Comparison of ENCODE assay signal across 1 cellular context in the genomic region with DNA sequence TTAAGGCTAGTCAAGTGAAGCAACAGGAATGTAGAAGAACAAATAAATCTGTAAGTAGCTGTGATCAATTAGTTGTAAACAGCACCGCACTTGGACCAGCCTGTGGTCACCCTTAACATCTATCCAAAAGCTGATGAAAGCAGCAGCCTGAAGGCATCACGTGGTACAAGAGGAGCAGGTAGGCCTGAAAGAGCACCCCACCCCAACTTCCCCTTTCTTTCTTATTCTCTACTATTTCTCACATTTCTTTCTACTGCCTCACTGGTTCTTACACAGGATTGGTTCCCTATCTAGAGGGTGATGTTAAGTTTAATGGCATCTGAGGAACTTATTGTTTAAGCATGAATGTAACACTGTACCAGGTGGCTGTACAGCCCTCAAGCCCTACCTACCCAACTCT.
TF ChIP-seq lines count a peak whose summit lies in the region.

No MANE protein-coding gene starts in this region.

TF ChIP-seq in IMR-90, 13 proteins besides CTCF, POLR2A, EP300 and RAD21 (continued from another document):
- TF ChIP-seq, protein P1, sequence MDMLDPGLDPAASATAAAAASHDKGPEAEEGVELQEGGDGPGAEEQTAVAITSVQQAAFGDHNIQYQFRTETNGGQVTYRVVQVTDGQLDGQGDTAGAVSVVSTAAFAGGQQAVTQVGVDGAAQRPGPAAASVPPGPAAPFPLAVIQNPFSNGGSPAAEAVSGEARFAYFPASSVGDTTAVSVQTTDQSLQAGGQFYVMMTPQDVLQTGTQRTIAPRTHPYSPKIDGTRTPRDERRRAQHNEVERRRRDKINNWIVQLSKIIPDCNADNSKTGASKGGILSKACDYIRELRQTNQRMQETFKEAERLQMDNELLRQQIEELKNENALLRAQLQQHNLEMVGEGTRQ (IDR thresholded peaks at IDR 0.05; ENCODE audit: low read depth, low read length), result no peak
- TF ChIP-seq FOS (IDR thresholded peaks at IDR 0.05; ENCODE audit: low read depth, low read length), result no peak
- no peak for TF ChIP-seq MAFK (IDR thresholded peaks at IDR 0.05; ENCODE audit: low read depth, low read length)
- no peak for TF ChIP-seq RCOR1 (IDR thresholded peaks at IDR 0.05; ENCODE audit: insufficient replicate concordance, low read length)
- TF ChIP-seq CHD1 (IDR thresholded peaks at IDR 0.05; ENCODE audit: low read depth, low read length), result no peak
- TF ChIP-seq CEBPB (IDR thresholded peaks at IDR 0.05; ENCODE audit: low read depth, low read length), result no peak
